Comparison of ENCODE assay signal across 21 cellular contexts in the genomic region with DNA sequence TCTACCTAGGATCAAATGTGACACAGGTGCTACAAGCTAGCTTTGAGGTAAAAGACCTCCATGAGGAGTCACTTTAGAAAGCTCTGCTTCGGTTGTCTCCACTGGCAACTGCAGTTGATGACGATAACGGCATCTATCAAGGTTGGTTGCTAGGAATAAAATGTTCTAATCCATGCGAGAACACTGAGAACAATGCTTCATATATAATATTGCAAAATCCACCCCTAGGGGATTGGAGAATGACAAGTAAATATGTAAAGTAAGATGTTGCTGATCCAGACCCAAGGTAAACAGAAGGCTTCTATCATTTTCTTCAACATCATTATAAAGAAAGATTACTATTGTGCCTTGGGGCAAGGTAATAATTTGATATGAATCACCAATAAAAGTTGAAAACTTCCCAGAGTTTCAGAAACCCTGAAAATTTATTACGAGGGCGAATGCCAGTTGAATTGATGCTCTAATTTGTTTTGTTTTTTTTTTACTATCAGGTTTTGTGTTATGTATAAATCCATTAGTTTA.
DNase-seq lines count a peak whose midpoint lies in the region; ATAC-seq and TF ChIP-seq lines count a peak whose summit lies in the region.
"Had no signal": no experiment of that assay in that cellular context is flagged by ENCODE, and none has a peak within 500 bp of the region (broad histone marks: within the 10 kb centered on the region; RNA-seq: fewer than 3 reads in every experiment).

No MANE protein-coding gene starts in this region.

- DNase-seq in cardiac muscle cell (ENCODE audit: low read depth in 1 of 2, low spot score in 1 of 2) (no peak), right atrium auricular region (ENCODE audit: low spot score) (no peak), PC-3 (peak; percentile 92), foreskin keratinocyte (peak; percentile 50 to 74), NCI-H2029 (lab: John Stamatoyannopoulos, UW) (no peak), HuH-7.5 (ENCODE audit: low spot score) (no peak)
- DNase-seq in activated CD4-positive, alpha-beta T cell treated with anti-CD3 and anti-CD28 coated beads, Interleukin-2, amount 50 U/mL, for 48 hours, result no peak
- DNase-seq: CD4-positive, alpha-beta T cell; DMS 273 treated with DMSO at 0.1 percent for 48 hours; DND-41; H9; HFFc6; KG1; MV-4-11; NCI-H1694; NCI-H446 treated with DMSO at 0.1 percent for 48 hours; OCI-M1; SW 1271; T-helper 17 cell had no signal

- ATAC-seq in PC-3 (peak; percentile 90), foreskin keratinocyte (peak; percentile 70)
- ATAC-seq: GM12878, T-helper 17 cell had no signal

- H3K9ac ChIP-seq in PC-3 (ENCODE audit: low read length), result peak overlapping the region; percentile 46

- POLR2A ChIA-PET in PC-3 (lab: Charles Lee; ENCODE audit: unreplicated experiment), result no interaction called here

- H3K27ac ChIP-seq in cardiac muscle cell (peak overlapping the region; percentile 74), right atrium auricular region (no peak overlapping the region), PC-3 (ENCODE audit: low read length) (peak overlapping the region; percentile 87), foreskin keratinocyte (no peak overlapping the region)
- H3K27ac ChIP-seq: HL-60 had no signal

- no peaks in the 10 kb centered on the region for H3F3A ChIP-seq in PC-3 (ENCODE audit: low read length, unreplicated experiment)

- H3K36me3 ChIP-seq in cardiac muscle cell (no peaks in the 10 kb centered on the region), right atrium auricular region (no peaks in the 10 kb centered on the region), PC-3 (ENCODE audit: low read depth, low read length) (no peaks in the 10 kb centered on the region)

- no TSS peak for BruUV-seq in PC-3 (replicated peaks; lab: Mats Ljungman, UMichigan)

- H3K4me3 ChIP-seq in cardiac muscle cell (no peak overlapping the region), right atrium auricular region (no peak overlapping the region), PC-3 (ENCODE audit: low read length) (no peak overlapping the region)
- H3K4me3 ChIP-seq: GM12878 had no signal

- H3K4me1 ChIP-seq in cardiac muscle cell (ENCODE audit: low read depth) (peaks cover 36% of the 10 kb centered on the region), right atrium auricular region (no peaks in the 10 kb centered on the region), PC-3 (ENCODE audit: insufficient read depth, low read length) (peaks cover 18% of the 10 kb centered on the region), foreskin keratinocyte (no peaks in the 10 kb centered on the region)

- no peaks in the 10 kb centered on the region for H4K20me1 ChIP-seq in PC-3 (ENCODE audit: low read length)

- CTCF ChIA-PET in PC-3 (lab: Charles Lee), result no interaction called here

- no peaks in the 10 kb centered on the region for H3K79me2 ChIP-seq in PC-3 (ENCODE audit: low read length)

- H2AFZ ChIP-seq in PC-3 (ENCODE audit: low read length), result no peak overlapping the region

- H3K27me3 ChIP-seq in cardiac muscle cell, result no peaks in the 10 kb centered on the region
- H3K27me3 ChIP-seq in right atrium auricular region, result no peaks in the 10 kb centered on the region
- no peaks in the 10 kb centered on the region for H3K27me3 ChIP-seq in PC-3 (ENCODE audit: low read length)
- no peaks in the 10 kb centered on the region for H3K27me3 ChIP-seq in foreskin keratinocyte

- intact Hi-C loops in PC-3 (cut with micrococcal nuclease), result loop anchor here (1.0 to 10.0 kb wide), 4 partner anchors 15 to 620 kb away; no protein-coding TSS in a partner anchor

- no peak for TF ChIP-seq CTCF in cardiac muscle cell (IDR thresholded peaks at IDR 0.05; ENCODE audit: low read depth, low read length)
- TF ChIP-seq CTCF in right atrium auricular region (IDR thresholded peaks at IDR 0.05), result no peak
- TF ChIP-seq CTCF in PC-3 (conservative IDR thresholded peaks at IDR 0.05; ENCODE audit: low read depth, low read length), result no peak
- TF ChIP-seq CTCF in foreskin keratinocyte (conservative IDR thresholded peaks at IDR 0.05), result no peak

- H3K4me2 ChIP-seq in PC-3 (ENCODE audit: low read length), result peak overlapping the region; percentile 45; the same call in 1 of the 2 replicates

- H3K9me3 ChIP-seq in cardiac muscle cell (ENCODE audit: low read depth) (no peaks in the 10 kb centered on the region), right atrium auricular region (no peaks in the 10 kb centered on the region), PC-3 (ENCODE audit: low read length) (no peaks in the 10 kb centered on the region)

- H3K9me2 ChIP-seq in PC-3 (replicated peaks; ENCODE audit: low read length), result no peaks in the 10 kb centered on the region

Comparison
In these comparisons a context has a peak if more than half of its experiments do, and no peak if none do; other contexts are left out.
1. H3K27ac ChIP-seq: peak in cardiac muscle cell (single experiment) and PC-3 (single experiment); none in right atrium auricular region (0 of 2) and foreskin keratinocyte (single experiment).
2. DNase-seq: peak in PC-3 (single experiment) and foreskin keratinocyte (2 of 2); none in cardiac muscle cell (0 of 2), right atrium auricular region (single experiment), NCI-H2029 (single experiment), activated CD4-positive, alpha-beta T cell treated with anti-CD3 and anti-CD28 coated beads, Interleukin-2, amount 50 U/mL, for 48 hours (0 of 2) and HuH-7.5 (single experiment).